Comparison of ENCODE assay signal across 8 cellular contexts in the genomic region with DNA sequence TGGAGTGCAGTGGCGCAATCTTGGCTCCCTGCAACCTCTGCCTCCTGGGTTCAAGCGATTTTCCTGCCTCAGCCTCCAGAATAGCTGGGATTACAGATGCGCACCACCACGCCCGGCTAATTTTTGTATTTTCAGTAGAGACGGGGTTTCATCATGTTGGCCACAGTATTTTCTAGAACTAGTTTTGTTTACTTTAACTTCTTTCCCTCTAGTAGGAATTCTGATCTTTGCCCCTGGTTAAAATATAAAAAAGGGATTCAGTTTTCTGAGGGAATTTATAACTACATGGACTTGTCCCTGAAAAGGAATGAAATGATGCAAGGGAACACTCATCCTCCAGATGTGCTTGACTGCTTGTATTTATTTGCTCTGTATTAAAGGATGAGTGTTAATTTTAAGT.
DNase-seq lines count a peak whose midpoint lies in the region; ATAC-seq, FAIRE-seq and TF ChIP-seq lines count a peak whose summit lies in the region.
"Not testable (repeated sequence)": the region's sequence is repeated elsewhere in the genome, so short reads cannot be mapped to it uniquely, and the experiment has no call there.

No MANE protein-coding gene starts in this region.

- H2AFZ ChIP-seq in astrocyte (ENCODE audit: low read depth, low read length): not testable (repeated sequence)

- H3K4me1 ChIP-seq in astrocyte (ENCODE audit: insufficient read depth, low read length); vagina: not testable (repeated sequence)
- peaks cover 0 to 57% (median 7%) of the 10 kb centered on the region in 4 donors for H3K4me1 ChIP-seq in tibial artery

- H3K27ac ChIP-seq in astrocyte (ENCODE audit: low read depth, low read length): not testable (repeated sequence)
- H3K27ac ChIP-seq in tibial artery (peak overlapping the region; percentile 5 to 23), vagina (peak overlapping the region; percentile 7)

- not testable (repeated sequence) for H3K4me3 Mint-ChIP-seq in astrocyte (ENCODE audit: unreplicated experiment); chondrocyte (ENCODE audit: unreplicated experiment)

- not testable (repeated sequence) for FAIRE-seq in astrocyte (lab: Jason Lieb, UNC)

- H4K20me1 ChIP-seq in astrocyte (ENCODE audit: insufficient read depth, low read length): not testable (repeated sequence)

- H3K36me3 ChIP-seq in astrocyte (ENCODE audit: insufficient read depth, low read length); tibial artery; vagina: not testable (repeated sequence)

- H3K4me1 Mint-ChIP-seq in astrocyte (ENCODE audit: low read depth, unreplicated experiment): not testable (repeated sequence)
- H3K4me1 Mint-ChIP-seq in chondrocyte (ENCODE audit: low read depth): peaks cover 15% of the 10 kb centered on the region

- intact Hi-C loops in sciatic nerve (cut with DNase I); tibial artery (cut with DNase I; ENCODE audit: low total_unique reads); vagina (cut with DNase I): not testable (repeated sequence)

- H3K4me2 ChIP-seq in astrocyte (ENCODE audit: low read length): not testable (repeated sequence)

- ATAC-seq in left lobe of liver (peak; percentile 57), sciatic nerve (peak; percentile 65)

- not testable (repeated sequence) for H3K4me3 ChIP-seq in astrocyte (ENCODE audit: insufficient read depth, low read depth, low read length); epithelial cell of proximal tubule (ENCODE audit: low read depth, low read length); tibial artery; vagina

- not testable (repeated sequence) for H3K79me2 ChIP-seq in astrocyte (ENCODE audit: insufficient read depth, low read length)

- not testable (repeated sequence) for H3K9ac ChIP-seq in astrocyte (ENCODE audit: low read length)

- not testable (repeated sequence) for H3K27me3 ChIP-seq in astrocyte (ENCODE audit: insufficient read depth, low read length); tibial artery; vagina

- not testable (repeated sequence) for TF ChIP-seq CTCF in astrocyte (IDR thresholded peaks at IDR 0.05; ENCODE audit: insufficient read depth, low read depth, low read length); chondrocyte (IDR thresholded peaks at IDR 0.05); epithelial cell of proximal tubule (conservative IDR thresholded peaks at IDR 0.05; ENCODE audit: low read depth, low read length); tibial artery (IDR thresholded peaks at IDR 0.05); vagina (IDR thresholded peaks at IDR 0.05)

- not testable (repeated sequence) for H3K9me3 ChIP-seq in astrocyte (ENCODE audit: insufficient read depth, low read depth, low read length); tibial artery; vagina

- not testable (repeated sequence) for H3K27me3 Mint-ChIP-seq in astrocyte (ENCODE audit: low read depth, unreplicated experiment); chondrocyte (ENCODE audit: low read depth)

- DNase-seq in astrocyte (ENCODE audit: low read depth); chondrocyte (ENCODE audit: low spot score); left lobe of liver (ENCODE audit: low spot score); sciatic nerve (ENCODE audit: low spot score); tibial artery; vagina (ENCODE audit: extremely low spot score in 2 of 2): not testable (repeated sequence)
- peak; percentile 36 for DNase-seq in epithelial cell of proximal tubule (ENCODE audit: low read depth)
- peak; percentile 5 for DNase-seq in renal cortical epithelial cell (ENCODE audit: low read depth)

- H3K9me3 Mint-ChIP-seq in astrocyte (ENCODE audit: unreplicated experiment): not testable (repeated sequence)
- peaks cover 12% of the 10 kb centered on the region for H3K9me3 Mint-ChIP-seq in chondrocyte (ENCODE audit: low read depth)

- H3K27ac Mint-ChIP-seq in astrocyte (ENCODE audit: unreplicated experiment) (peak overlapping the region; percentile 20), chondrocyte (ENCODE audit: unreplicated experiment) (peak overlapping the region; percentile 22)

- TF ChIP-seq POLR2A in vagina (IDR thresholded peaks at IDR 0.05): not testable (repeated sequence)

- H3K36me3 Mint-ChIP-seq in astrocyte (ENCODE audit: low read depth, unreplicated experiment); chondrocyte (ENCODE audit: low read depth): not testable (repeated sequence)
